In the genomic region with DNA sequence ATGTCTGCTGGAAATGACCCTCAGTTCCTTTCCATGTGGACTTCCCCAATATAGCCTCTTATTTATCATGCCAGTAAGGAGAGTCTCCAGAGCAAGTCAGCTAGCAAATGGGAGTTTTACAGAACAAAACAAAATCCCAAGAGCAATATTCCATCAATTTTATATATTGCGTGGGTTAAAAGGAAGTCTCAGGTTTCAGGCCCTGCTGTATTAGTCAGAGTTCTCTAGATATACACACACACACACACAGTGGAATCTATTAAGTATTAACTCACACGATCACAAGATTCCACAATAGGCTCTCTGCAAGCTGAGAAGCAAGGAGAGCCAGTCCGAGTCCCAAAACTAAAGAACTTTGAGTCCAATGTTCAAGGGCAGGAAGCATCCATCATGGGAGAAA, we compare ENCODE assay signal across 28 cellular contexts.
DNase-seq lines count a peak whose midpoint lies in the region; ATAC-seq, FAIRE-seq and TF ChIP-seq lines count a peak whose summit lies in the region.
"Had no signal": no experiment of that assay in that cellular context is flagged by ENCODE, and none has a peak within 500 bp of the region (broad histone marks: within the 10 kb centered on the region; RNA-seq: fewer than 3 reads in every experiment).

No MANE protein-coding gene starts in this region.

- WGBS in SK-N-SH (ENCODE audit: low lambda C conversion rate), result 37% methylated on average over 3 of the region's 3 CpGs

- H3K9me2 ChIP-seq in SK-N-SH, result no peaks in the 10 kb centered on the region

- H3K4me1 Mint-ChIP-seq in activated naive CD8-positive, alpha-beta T cell treated with anti-CD3 and anti-CD28 coated beads, Interleukin-2, amount 50 U/mL, for 24 hours, result no peaks in the 10 kb centered on the region
- H3K4me1 Mint-ChIP-seq: activated CD4-positive, alpha-beta memory T cell treated with anti-CD3 and anti-CD28 coated beads, Interleukin-2, amount 10 ng/mL, durations not matched to agents 7 days and 5 days had no signal

- FAIRE-seq in bronchial epithelial cell (lab: Jason Lieb, UNC), result no peak
- FAIRE-seq: endothelial cell of umbilical vein, H54, HTR-8/SVneo, kidney had no signal

- H2AFZ ChIP-seq in SK-N-SH (ENCODE audit: low read depth), result no peak overlapping the region

- no peak overlapping the region for H3K4me3 Mint-ChIP-seq in activated naive CD8-positive, alpha-beta T cell treated with anti-CD3 and anti-CD28 coated beads, Interleukin-2, amount 50 U/mL, for 24 hours
- H3K4me3 Mint-ChIP-seq: activated CD4-positive, alpha-beta memory T cell treated with anti-CD3 and anti-CD28 coated beads, Interleukin-2, amount 10 ng/mL, durations not matched to agents 7 days and 5 days had no signal

- H3K36me3 Mint-ChIP-seq in activated naive CD8-positive, alpha-beta T cell treated with anti-CD3 and anti-CD28 coated beads, Interleukin-2, amount 50 U/mL, for 24 hours (ENCODE audit: low read depth), result no peaks in the 10 kb centered on the region

- no peaks in the 10 kb centered on the region for H3K36me3 ChIP-seq in SK-N-SH (replicated peaks in 1 of 2; ENCODE audit: control insufficient read depth in 1 of 2, insufficient read depth in 2 of 2, low read length in 1 of 2)
- H3K36me3 ChIP-seq in bronchial epithelial cell (ENCODE audit: control insufficient read depth, insufficient read depth, low read length), result no peaks in the 10 kb centered on the region
- H3K36me3 ChIP-seq: BE2C, cardiac muscle cell, tibial nerve had no signal

- ATAC-seq in SK-N-SH treated with all-trans-retinoic acid at 6 μM for 48 hours (peak; percentile 65), HG03378 (IDR thresholded peaks at IDR 0.05; ENCODE audit: unreplicated experiment) (no peak), HG03196 (IDR thresholded peaks at IDR 0.05; ENCODE audit: unreplicated experiment) (no peak)
- ATAC-seq in activated naive CD8-positive, alpha-beta T cell treated with anti-CD3 and anti-CD28 coated beads, Interleukin-2, amount 50 U/mL, for 24 hours, result no peak
- ATAC-seq: activated CD4-positive, CD25-positive, alpha-beta regulatory T cell treated with anti-CD3 and anti-CD28 coated beads, Interleukin-2, amount 50 U/mL, for 24 hours had no signal

- H3F3A ChIP-seq in SK-N-SH (replicated peaks; ENCODE audit: insufficient read depth), result no peaks in the 10 kb centered on the region

- H3K4me2 ChIP-seq in SK-N-SH, result no peak overlapping the region
- H3K4me2 ChIP-seq: KMS-11 had no signal

- intact Hi-C loops in cardiac septum (cut with DNase I), result no loop called here

- no peaks in the 10 kb centered on the region for H3K9me3 ChIP-seq in SK-N-SH
- H3K9me3 ChIP-seq: BE2C, tibial nerve had no signal

- H3K27me3 ChIP-seq in SK-N-SH (ENCODE audit: insufficient read depth), result no peaks in the 10 kb centered on the region
- H3K27me3 ChIP-seq in bronchial epithelial cell (ENCODE audit: control insufficient read depth, insufficient read depth, low read length), result no peaks in the 10 kb centered on the region
- H3K27me3 ChIP-seq: BE2C, cardiac muscle cell, tibial nerve had no signal

- H3K9ac ChIP-seq in SK-N-SH, result no peak overlapping the region
- H3K9ac ChIP-seq: KMS-11 had no signal

- peaks cover 4% of the 10 kb centered on the region for H3K27me3 Mint-ChIP-seq in activated naive CD8-positive, alpha-beta T cell treated with anti-CD3 and anti-CD28 coated beads, Interleukin-2, amount 50 U/mL, for 24 hours
- H3K27me3 Mint-ChIP-seq: activated CD4-positive, alpha-beta memory T cell treated with anti-CD3 and anti-CD28 coated beads, Interleukin-2, amount 10 ng/mL, durations not matched to agents 7 days and 5 days had no signal

- no peaks in the 10 kb centered on the region for H4K20me1 ChIP-seq in SK-N-SH (ENCODE audit: insufficient read depth)

- TF ChIP-seq EP300 in SK-N-SH (IDR thresholded peaks at IDR 0.05; ENCODE audit: borderline replicate concordance in 1 of 2, low read depth in 1 of 2, low read length in 1 of 2), result no peak

- no peak overlapping the region for H3K27ac ChIP-seq in SK-N-SH (ENCODE audit: low read depth in 2 of 2, low read length in 1 of 2)
- H3K27ac ChIP-seq: cardiac muscle cell, KMS-11, tibial nerve had no signal

- TF ChIP-seq RAD21 in SK-N-SH (IDR thresholded peaks at IDR 0.05; ENCODE audit: low read length), result no peak

- peaks cover 0 to 3% of the 10 kb centered on the region in 2 experiments; a peak in 1 of 4 replicates for H3K4me1 ChIP-seq in SK-N-SH (ENCODE audit: control insufficient read depth in 1 of 2, insufficient read depth in 2 of 2, low read depth in 1 of 2, low read length in 1 of 2)
- H3K4me1 ChIP-seq: BE2C, tibial nerve had no signal

- H3K27ac Mint-ChIP-seq in activated naive CD8-positive, alpha-beta T cell treated with anti-CD3 and anti-CD28 coated beads, Interleukin-2, amount 50 U/mL, for 24 hours, result no peak overlapping the region
- H3K27ac Mint-ChIP-seq: activated CD4-positive, alpha-beta memory T cell treated with anti-CD3 and anti-CD28 coated beads, Interleukin-2, amount 10 ng/mL, durations not matched to agents 7 days and 5 days had no signal

- H3K4me3 ChIP-seq in SK-N-SH (ENCODE audit: low read depth in 2 of 2, low read length in 1 of 2) (no peak overlapping the region), bronchial epithelial cell (ENCODE audit: low read depth, low read length) (no peak overlapping the region)
- H3K4me3 ChIP-seq: cardiac muscle cell, tibial nerve had no signal

- POLR2A ChIA-PET in SK-N-SH (lab: Yijun Ruan, JAX), result no interaction called here

- TF ChIP-seq CTCF in SK-N-SH (IDR thresholded peaks at IDR 0.05) (no peak), bronchial epithelial cell (IDR thresholded peaks at IDR 0.05; ENCODE audit: insufficient read depth, low read length, severe bottlenecking) (no peak)

- no peaks in the 10 kb centered on the region for H3K79me2 ChIP-seq in SK-N-SH (ENCODE audit: insufficient read depth)

- DNase-seq in SK-N-SH (no peak), bronchial epithelial cell (ENCODE audit: low read depth) (peak; percentile 73), glomerular visceral epithelial cell (ENCODE audit: extremely low spot score) (peak; percentile 40), cardiac septum (ENCODE audit: low spot score) (no peak)
- DNase-seq in activated naive CD8-positive, alpha-beta T cell treated with anti-CD3 and anti-CD28 coated beads, Interleukin-2, amount 50 U/mL, for 24 hours, result no peak
- DNase-seq: 8988T; activated CD4-positive, alpha-beta memory T cell treated with anti-CD3 and anti-CD28 coated beads, Interleukin-2, amount 10 ng/mL, durations not matched to agents 7 days and 5 days; activated effector memory CD4-positive, alpha-beta T cell treated with anti-CD3 and anti-CD28 coated beads, Interleukin-2, amount 50 U/mL, for 16 hours; BE2C; COR-L47; dermis blood vessel endothelial cell; kidney; NCI-H1694 treated with DMSO at 0.1 percent for 48 hours; NCI-H69; nucleus accumbens; retina; stimulated activated CD4-positive, alpha-beta T cell treated with anti-CD3 and anti-CD28 coated beads, Interleukin-4, amount 100 ng/mL, for 24 hours; stimulated activated naive CD4-positive, alpha-beta T cell treated with Interleukin-2 at 50 U/mL for 16 hours had no signal

- H3K9me3 Mint-ChIP-seq in activated naive CD8-positive, alpha-beta T cell treated with anti-CD3 and anti-CD28 coated beads, Interleukin-2, amount 50 U/mL, for 24 hours, result no peaks in the 10 kb centered on the region
- H3K9me3 Mint-ChIP-seq: activated CD4-positive, alpha-beta memory T cell treated with anti-CD3 and anti-CD28 coated beads, Interleukin-2, amount 10 ng/mL, durations not matched to agents 7 days and 5 days had no signal

- CTCF ChIA-PET in SK-N-SH (lab: Yijun Ruan, JAX), result interaction anchor here (0.6 to 1.3 kb wide), 5 partner anchors 10 to 914 kb away, joined by 3 to 6 read pairs (median 3); partner anchors contain the start of gene MAP2

TF ChIP-seq in SK-N-SH treated with all-trans-retinoic acid at 6 μM for 48 hours, 23 proteins besides CTCF, POLR2A, EP300 and RAD21 (continues in another document):
- TF ChIP-seq RARB (CRISPR knock-in tag; IDR thresholded peaks at IDR 0.05), result no peak
- no peak for TF ChIP-seq CSDC2 (CRISPR knock-in tag; IDR thresholded peaks at IDR 0.05)
- TF ChIP-seq GLIS3 (CRISPR knock-in tag; IDR thresholded peaks at IDR 0.05), result no peak
- TF ChIP-seq TCF4 (CRISPR knock-in tag; IDR thresholded peaks at IDR 0.05; ENCODE audit: borderline replicate concordance), result no peak
- TF ChIP-seq ZNF8 (CRISPR knock-in tag; IDR thresholded peaks at IDR 0.05), result no peak
- no peak for TF ChIP-seq ESRRG (CRISPR knock-in tag; IDR thresholded peaks at IDR 0.05)
- TF ChIP-seq ZFP3 (CRISPR knock-in tag; IDR thresholded peaks at IDR 0.05), result no peak
- no peak for TF ChIP-seq SNAI2 (CRISPR knock-in tag; IDR thresholded peaks at IDR 0.05)
- TF ChIP-seq ARNTL (CRISPR knock-in tag; IDR thresholded peaks at IDR 0.05; ENCODE audit: borderline replicate concordance, low read depth), result no peak

TF ChIP-seq in SK-N-SH, 30 proteins besides CTCF, POLR2A, EP300 and RAD21:
- TF ChIP-seq FOSL2 (IDR thresholded peaks at IDR 0.05; ENCODE audit: borderline replicate concordance, low read depth) (no peak), RCOR1 (IDR thresholded peaks at IDR 0.05; ENCODE audit: low read length) (no peak), MXI1 (IDR thresholded peaks at IDR 0.05; ENCODE audit: low read depth, low read length) (no peak), CHD2 (IDR thresholded peaks at IDR 0.05; ENCODE audit: low read length, partially characterized antibody) (no peak), NRF1 (IDR thresholded peaks at IDR 0.05; ENCODE audit: low read depth, low read length) (no peak), FOXJ3 (CRISPR knock-in tag; IDR thresholded peaks at IDR 0.05) (no peak), FOXM1 (IDR thresholded peaks at IDR 0.05; ENCODE audit: low read depth) (no peak), RXRA (IDR thresholded peaks at IDR 0.05; ENCODE audit: borderline replicate concordance, low read depth) (no peak)

Comparison
In these comparisons a context has a peak if more than half of its experiments do, and no peak if none do; other contexts are left out.
1. DNase-seq: peak in bronchial epithelial cell (single experiment) and glomerular visceral epithelial cell (single experiment); none in SK-N-SH (single experiment), activated naive CD8-positive, alpha-beta T cell treated with anti-CD3 and anti-CD28 coated beads, Interleukin-2, amount 50 U/mL, for 24 hours (single experiment) and cardiac septum (single experiment).